Comparison of ENCODE assay signal across 1 cellular context in the genomic region with DNA sequence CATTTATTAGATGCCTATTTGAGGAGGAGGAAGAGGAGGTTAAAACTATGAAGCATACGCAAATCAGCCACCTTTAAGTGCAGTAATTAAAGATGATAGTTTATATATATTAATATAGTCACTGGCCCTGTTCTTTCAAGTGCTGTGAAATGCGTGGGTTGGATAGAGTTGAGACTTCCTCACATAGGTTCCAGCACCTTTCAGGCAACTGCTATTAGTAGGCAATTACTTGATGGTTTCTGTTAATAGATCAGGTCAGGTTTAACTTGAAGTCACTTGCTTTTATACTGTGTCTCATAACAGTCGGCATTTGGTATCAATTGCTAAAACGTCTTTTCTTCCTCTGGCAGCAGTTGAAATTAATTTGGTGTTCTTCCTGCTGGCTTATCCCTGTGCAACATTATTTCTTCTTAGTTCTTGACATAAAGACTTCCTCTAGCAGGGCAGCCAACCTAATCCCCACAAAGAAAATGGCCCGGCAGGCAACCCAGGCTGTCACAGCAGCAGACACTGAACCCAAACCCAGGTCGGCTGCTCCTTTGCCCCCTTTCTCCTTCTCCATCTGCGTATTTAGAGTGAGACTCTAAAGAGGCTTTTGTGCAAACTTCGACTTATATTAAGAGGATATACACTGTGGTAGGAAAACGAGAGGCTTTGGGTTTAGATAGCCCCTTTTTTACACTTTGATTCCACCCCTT.
TF ChIP-seq lines count a peak whose summit lies in the region.

No MANE protein-coding gene starts in this region.

TF ChIP-seq in GM23338, 12 proteins besides CTCF, POLR2A, EP300 and RAD21:
- no peak for TF ChIP-seq CREB1 (CRISPR knock-in tag; IDR thresholded peaks at IDR 0.05; ENCODE audit: low read depth)
- no peak for TF ChIP-seq POLR2AphosphoS5 (IDR thresholded peaks at IDR 0.05; ENCODE audit: low read depth)
- no peak for TF ChIP-seq JUNB (IDR thresholded peaks at IDR 0.05; ENCODE audit: unreplicated experiment)
TF ChIP-seq in GM23338: peak in this region for 0.
